In genomic region chr1:212512731-212513559, GRCh38 we compare ENCODE assay signal across 10 cellular contexts.
DNase-seq lines count a peak whose midpoint lies in the region; ATAC-seq and TF ChIP-seq lines count a peak whose summit lies in the region.
"Had no signal": no experiment of that assay in that cellular context is flagged by ENCODE, and none has a peak within 500 bp of the region (broad histone marks: within the 10 kb centered on the region; RNA-seq: fewer than 3 reads in every experiment).

No MANE protein-coding gene starts in this region.

- peaks cover 0 to 7% of the 10 kb centered on the region in 2 donors for H3K36me3 Mint-ChIP-seq in activated naive CD4-positive, alpha-beta T cell treated with anti-CD3 and anti-CD28 coated beads, Interleukin-2, amount 50 U/mL, for 72 hours

- H3K9me3 Mint-ChIP-seq in activated naive CD4-positive, alpha-beta T cell treated with anti-CD3 and anti-CD28 coated beads, Interleukin-2, amount 50 U/mL, for 72 hours = no peaks in the 10 kb centered on the region

- H3K36me3 ChIP-seq in hepatocyte (replicated peaks; ENCODE audit: insufficient read depth, low read depth) = no peaks in the 10 kb centered on the region
- H3K36me3 ChIP-seq: BE2C had no signal

- H2AFZ ChIP-seq in hepatocyte = no peak overlapping the region

- TF ChIP-seq CTCF in hepatocyte (IDR thresholded peaks at IDR 0.05; ENCODE audit: poor library complexity) = no peak

- peaks cover 10% of the 10 kb centered on the region for H3K4me1 ChIP-seq in hepatocyte (ENCODE audit: insufficient read depth)
- H3K4me1 ChIP-seq: BE2C had no signal

- ATAC-seq in activated naive CD4-positive, alpha-beta T cell treated with anti-CD3 and anti-CD28 coated beads, Interleukin-2, amount 50 U/mL, for 72 hours = peak; percentile 47 to 84
- ATAC-seq in GM18867 (IDR thresholded peaks at IDR 0.05; ENCODE audit: unreplicated experiment) = no peak

- no peaks in the 10 kb centered on the region for H4K20me1 ChIP-seq in hepatocyte (ENCODE audit: insufficient read depth, poor library complexity, severe bottlenecking)

- H3K4me2 ChIP-seq in hepatocyte = no peak overlapping the region

- no peak overlapping the region for H3K4me3 ChIP-seq in hepatocyte

- H3K9me2 ChIP-seq in hepatocyte (replicated peaks; ENCODE audit: insufficient read depth) = no peaks in the 10 kb centered on the region

- peaks cover 26% of the 10 kb centered on the region for H3K27me3 ChIP-seq in hepatocyte
- H3K27me3 ChIP-seq: BE2C had no signal

- no peaks in the 10 kb centered on the region for H3K79me2 ChIP-seq in hepatocyte

- no peak overlapping the region for H3K27ac ChIP-seq in hepatocyte
- H3K27ac ChIP-seq: VCaP had no signal

- peak in 1 of 2 donors; percentile 20 for DNase-seq in activated naive CD4-positive, alpha-beta T cell treated with anti-CD3 and anti-CD28 coated beads, Interleukin-2, amount 50 U/mL, for 72 hours (ENCODE audit: low spot score in 2 of 2)
- DNase-seq in activated naive CD4-positive, alpha-beta T cell treated with Interleukin-2 at 50 U/mL for 16 hours = no peak
- peak; percentile 98 for DNase-seq in M059J (ENCODE audit: low read depth)
- peak; percentile 89 for DNase-seq in astrocyte of the hippocampus (ENCODE audit: low read depth, low spot score)
- peak; percentile 80 for DNase-seq in renal cortical epithelial cell (ENCODE audit: low read depth)
- no peak for DNase-seq in activated T-cell treated with anti-CD3 and anti-CD28 coated beads, Interleukin-2, amount 50 U/mL, for 1 hour
- no peak for DNase-seq in hepatocyte (ENCODE audit: low spot score)
- DNase-seq: BE2C had no signal

- H3K27ac Mint-ChIP-seq in activated naive CD4-positive, alpha-beta T cell treated with anti-CD3 and anti-CD28 coated beads, Interleukin-2, amount 50 U/mL, for 72 hours = no peak overlapping the region

- no peaks in the 10 kb centered on the region for H3K9me3 ChIP-seq in hepatocyte (ENCODE audit: low read depth)
- H3K9me3 ChIP-seq: BE2C had no signal

- 80% methylated on average over 5 of the region's 5 CpGs for WGBS in hepatocyte (ENCODE audit: low lambda C conversion rate, missing lambda C conversion rate)

Comparison
In these comparisons a context has a peak if more than half of its experiments do, and no peak if none do; other contexts are left out.
1. DNase-seq: peak in M059J (single experiment), astrocyte of the hippocampus (single experiment) and renal cortical epithelial cell (single experiment); none in activated naive CD4-positive, alpha-beta T cell treated with Interleukin-2 at 50 U/mL for 16 hours (single experiment), activated T-cell treated with anti-CD3 and anti-CD28 coated beads, Interleukin-2, amount 50 U/mL, for 1 hour (single experiment) and hepatocyte (single experiment).